In genomic region chr6:106973018-106973840, GRCh38 we compare ENCODE assay signal across 9 cellular contexts. TPM values are rescaled to one million over a fixed set of nuclear protein-coding genes. Genes with fewer than 3 reads are reported as not detected.
DNase-seq lines count a peak whose midpoint lies in the region; ATAC-seq, FAIRE-seq and TF ChIP-seq lines count a peak whose summit lies in the region.
"Had no signal": no experiment of that assay in that cellular context is flagged by ENCODE, and none has a peak within 500 bp of the region (broad histone marks: within the 10 kb centered on the region; RNA-seq: fewer than 3 reads in every experiment).

No MANE protein-coding gene starts in this region.

- H3K4me3 ChIP-seq in CD4-positive, CD25-positive, alpha-beta regulatory T cell (ENCODE audit: low read depth, low read length): no peak overlapping the region
- H3K4me3 ChIP-seq in breast epithelium (peak overlapping the region; percentile 58 to 80 (median 71)), mucosa of descending colon (peak overlapping the region; percentile 72)

- peaks cover 4 to 21% (median 10%) of the 10 kb centered on the region in 4 donors for H3K4me1 Mint-ChIP-seq in CD4-positive, CD25-positive, alpha-beta regulatory T cell

- no peak for FAIRE-seq in H54 (lab: Jason Lieb, UNC)

- H3K27ac ChIP-seq in CD4-positive, CD25-positive, alpha-beta regulatory T cell (ENCODE audit: insufficient read depth, low read length, poor library complexity, severe bottlenecking): no peak overlapping the region
- H3K27ac ChIP-seq in breast epithelium: peak overlapping the region; percentile 90 to 93

- no peaks in the 10 kb centered on the region for H3K36me3 ChIP-seq in CD4-positive, CD25-positive, alpha-beta regulatory T cell (ENCODE audit: control insufficient read depth, insufficient read depth, low read length)
- H3K36me3 ChIP-seq in breast epithelium (no peaks in the 10 kb centered on the region), mucosa of descending colon (ENCODE audit: low read depth) (no peaks in the 10 kb centered on the region)

- no peak for DNase-seq in CD4-positive, CD25-positive, alpha-beta regulatory T cell
- DNase-seq in NCI-H1092 (lab: John Stamatoyannopoulos, UW): peak; percentile 25
- peak in 1 of 2 donors; percentile 57 for DNase-seq in breast epithelium (ENCODE audit: low spot score in 2 of 2)
- DNase-seq in mucosa of descending colon: peak; percentile 62 to 67 (median 63)
- no peak for DNase-seq in AML-193 (lab: John Stamatoyannopoulos, UW)
- no peak for DNase-seq in H54 (ENCODE audit: insufficient read length, low spot score)

- TF ChIP-seq POLR2A in breast epithelium (IDR thresholded peaks at IDR 0.05): no peak
- TF ChIP-seq POLR2A in H54 (IDR thresholded peaks at IDR 0.05; ENCODE audit: low read depth, low read length): no peak

- intact Hi-C loops in breast epithelium (cut with DNase I; ENCODE audit: low total_unique reads) (no loop called here), mucosa of descending colon (cut with DNase I, micrococcal nuclease) (loop anchor here in 1 of 2 donors (10.0 kb wide), 1 partner anchor 528 kb away; no protein-coding TSS in a partner anchor)

- H3K4me1 ChIP-seq in CD4-positive, CD25-positive, alpha-beta regulatory T cell (ENCODE audit: control insufficient read depth, insufficient read depth, low read length, poor library complexity, severe bottlenecking): peaks cover 23% of the 10 kb centered on the region
- no peaks in the 10 kb centered on the region for H3K4me1 ChIP-seq in breast epithelium
- peaks cover 12% of the 10 kb centered on the region for H3K4me1 ChIP-seq in mucosa of descending colon (ENCODE audit: low read depth)

- H3K9me3 ChIP-seq in CD4-positive, CD25-positive, alpha-beta regulatory T cell (ENCODE audit: control insufficient read depth in 2 of 2, low read length in 2 of 2): no peaks in the 10 kb centered on the region
- H3K9me3 ChIP-seq in breast epithelium: no peaks in the 10 kb centered on the region
- H3K9me3 ChIP-seq in mucosa of descending colon: no peaks in the 10 kb centered on the region

- TF ChIP-seq CTCF in breast epithelium (IDR thresholded peaks at IDR 0.05) (no peak), mucosa of descending colon (IDR thresholded peaks at IDR 0.05) (no peak)

- peaks cover 68% of the 10 kb centered on the region for H3K27me3 Mint-ChIP-seq in CD4-positive, CD25-positive, alpha-beta regulatory T cell

- no peak for ATAC-seq in CD4-positive, CD25-positive, alpha-beta regulatory T cell (ENCODE audit: low read depth in 2 of 2)
- ATAC-seq in mucosa of descending colon (no peak), GM21515 (IDR thresholded peaks at IDR 0.05; ENCODE audit: unreplicated experiment) (no peak), HG02884 (IDR thresholded peaks at IDR 0.05; ENCODE audit: unreplicated experiment) (no peak)
- ATAC-seq: HCT116 had no signal

- peaks cover 22% of the 10 kb centered on the region for H3K27me3 ChIP-seq in CD4-positive, CD25-positive, alpha-beta regulatory T cell (ENCODE audit: control insufficient read depth, insufficient read depth, low read length)
- no peaks in the 10 kb centered on the region for H3K27me3 ChIP-seq in breast epithelium

- peak overlapping the region in 3 of 4 donors; percentile 55 to 67 (median 56) for H3K4me3 Mint-ChIP-seq in CD4-positive, CD25-positive, alpha-beta regulatory T cell

- peaks cover 0 to 3% (median 0%) of the 10 kb centered on the region in 7 donors for H3K9me3 Mint-ChIP-seq in CD4-positive, CD25-positive, alpha-beta regulatory T cell

- H3K27ac Mint-ChIP-seq in CD4-positive, CD25-positive, alpha-beta regulatory T cell: no peak overlapping the region

- no peaks in the 10 kb centered on the region for H3K36me3 Mint-ChIP-seq in CD4-positive, CD25-positive, alpha-beta regulatory T cell

RNA-seq across cellular contexts. Expression of gene CD24, which starts 1.3 kb away (rescaled TPM):
- 0.17 TPM for total RNA-seq in CD4-positive, CD25-positive, alpha-beta regulatory T cell
- polyA plus RNA-seq in CD4-positive, CD25-positive, alpha-beta regulatory T cell: under 1 TPM in 3 of 4 donors, not detected in 1; 0.19 to 0.39 (median 0.21) TPM
- total RNA-seq in breast epithelium (100 to 1,000 TPM in 2 of 3 donors, 10 to 100 TPM in 1; 16.8 to 470 (median 201) TPM), mucosa of descending colon (1,000 to 10,000 TPM in 2 of 3 donors, 100 to 1,000 TPM in 1; 968 to 2,235 (median 1,593) TPM)

RNA-seq across cellular contexts. Expression of gene MTRES1, which starts 54.8 kb away (rescaled TPM):
- 13.7 TPM for total RNA-seq in CD4-positive, CD25-positive, alpha-beta regulatory T cell
- polyA plus RNA-seq in CD4-positive, CD25-positive, alpha-beta regulatory T cell: 10 to 100 TPM; 15.1 to 18.0 (median 16.3) TPM
- total RNA-seq in breast epithelium (10 to 100 TPM; 10.8 to 13.5 (median 13.3) TPM), mucosa of descending colon (10 to 100 TPM; 22.6 to 30.7 (median 30.0) TPM)

Comparison
In these comparisons a context has a peak if more than half of its experiments do, and no peak if none do; other contexts are left out.
1. DNase-seq: peak in NCI-H1092 (single experiment) and mucosa of descending colon (3 of 3); none in CD4-positive, CD25-positive, alpha-beta regulatory T cell (0 of 3), AML-193 (0 of 2) and H54 (single experiment).
2. RNA of gene CD24, which starts 1.3 kb away (total RNA-seq): 968 to 2,235 TPM in mucosa of descending colon and 16.8 to 470 TPM in breast epithelium; 0.17 TPM in CD4-positive, CD25-positive, alpha-beta regulatory T cell (single experiment); every median in the first group is over 10 times any median in the second.